Comparison of ENCODE assay signal across 1 cellular context in the genomic region with DNA sequence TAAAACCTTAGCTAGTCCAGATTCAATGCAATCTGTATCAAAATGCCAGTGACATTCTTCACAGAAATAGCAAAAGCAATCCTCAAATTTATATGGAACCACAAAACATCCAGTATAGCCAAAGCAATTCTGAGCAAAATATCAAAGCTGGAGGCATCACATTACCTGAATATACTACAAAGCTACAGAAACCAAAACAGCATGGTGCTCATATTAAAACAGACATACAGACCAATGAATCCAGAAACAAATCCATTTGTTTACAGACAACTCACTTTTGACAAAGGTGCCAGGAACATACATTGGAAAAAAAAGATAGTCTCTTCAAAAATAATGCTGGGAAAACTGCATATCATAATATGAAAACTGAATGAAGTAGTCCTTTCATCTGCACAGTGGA.
TF ChIP-seq lines count a peak whose summit lies in the region.

No MANE protein-coding gene starts in this region.

TF ChIP-seq in HEK293, 187 proteins besides CTCF, POLR2A, EP300 and RAD21:
- TF ChIP-seq ZNF48 (tag by site-specific recombination; IDR thresholded peaks at IDR 0.05) (no peak), KLF1 (tag by site-specific recombination; IDR thresholded peaks at IDR 0.05) (no peak), ZNF585B (tag by site-specific recombination; IDR thresholded peaks at IDR 0.05) (no peak), SETDB1 (IDR thresholded peaks at IDR 0.05; ENCODE audit: insufficient read length, low read length) (peak; percentile 59), ZNF558 (tag by site-specific recombination; IDR thresholded peaks at IDR 0.05) (no peak), ZNF214 (tag by site-specific recombination; IDR thresholded peaks at IDR 0.05; ENCODE audit: borderline replicate concordance) (no peak), ZNF146 (tag by site-specific recombination; IDR thresholded peaks at IDR 0.05) (no peak)
- TF ChIP-seq, protein P1, sequence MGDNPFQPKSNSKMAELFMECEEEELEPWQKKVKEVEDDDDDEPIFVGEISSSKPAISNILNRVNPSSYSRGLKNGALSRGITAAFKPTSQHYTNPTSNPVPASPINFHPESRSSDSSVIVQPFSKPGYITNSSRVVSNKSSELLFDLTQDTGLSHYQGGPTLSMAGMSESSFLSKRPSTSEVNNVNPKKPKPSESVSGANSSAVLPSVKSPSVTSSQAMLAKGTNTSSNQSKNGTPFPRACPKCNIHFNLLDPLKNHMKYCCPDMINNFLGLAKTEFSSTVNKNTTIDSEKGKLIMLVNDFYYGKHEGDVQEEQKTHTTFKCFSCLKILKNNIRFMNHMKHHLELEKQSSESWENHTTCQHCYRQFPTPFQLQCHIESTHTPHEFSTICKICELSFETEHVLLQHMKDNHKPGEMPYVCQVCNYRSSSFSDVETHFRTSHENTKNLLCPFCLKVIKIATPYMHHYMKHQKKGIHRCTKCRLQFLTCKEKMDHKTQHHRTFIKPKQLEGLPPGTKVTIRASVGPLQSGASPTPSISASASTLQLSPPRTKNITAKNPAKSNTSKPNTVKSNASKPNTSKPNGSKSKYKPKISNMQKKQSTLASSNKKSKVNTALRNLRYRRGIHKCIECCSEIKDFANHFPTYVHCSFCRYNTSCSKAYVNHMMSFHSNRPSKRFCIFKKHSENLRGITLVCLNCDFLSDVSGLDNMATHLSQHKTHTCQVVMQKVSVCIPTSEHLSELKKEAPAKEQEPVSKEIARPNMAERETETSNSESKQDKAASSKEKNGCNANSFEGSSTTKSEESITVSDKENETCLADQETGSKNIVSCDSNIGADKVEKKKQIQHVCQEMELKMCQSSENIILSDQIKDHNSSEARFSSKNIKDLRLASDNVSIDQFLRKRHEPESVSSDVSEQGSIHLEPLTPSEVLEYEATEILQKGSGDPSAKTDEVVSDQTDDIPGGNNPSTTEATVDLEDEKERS (tag by site-specific recombination; IDR thresholded peaks at IDR 0.05), result 0 out of 2 replicates have a peak, but pooled peaks have one; percentile 58
- TF ChIP-seq, protein P2, sequence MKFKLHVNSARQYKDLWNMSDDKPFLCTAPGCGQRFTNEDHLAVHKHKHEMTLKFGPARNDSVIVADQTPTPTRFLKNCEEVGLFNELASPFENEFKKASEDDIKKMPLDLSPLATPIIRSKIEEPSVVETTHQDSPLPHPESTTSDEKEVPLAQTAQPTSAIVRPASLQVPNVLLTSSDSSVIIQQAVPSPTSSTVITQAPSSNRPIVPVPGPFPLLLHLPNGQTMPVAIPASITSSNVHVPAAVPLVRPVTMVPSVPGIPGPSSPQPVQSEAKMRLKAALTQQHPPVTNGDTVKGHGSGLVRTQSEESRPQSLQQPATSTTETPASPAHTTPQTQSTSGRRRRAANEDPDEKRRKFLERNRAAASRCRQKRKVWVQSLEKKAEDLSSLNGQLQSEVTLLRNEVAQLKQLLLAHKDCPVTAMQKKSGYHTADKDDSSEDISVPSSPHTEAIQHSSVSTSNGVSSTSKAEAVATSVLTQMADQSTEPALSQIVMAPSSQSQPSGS (tag by site-specific recombination; IDR thresholded peaks at IDR 0.05; ENCODE audit: low read depth), result no peak
